8 cellular contexts compared by ENCODE assay signal in genomic region chr5:176446884-176447537, GRCh38. TPM values are rescaled to one million over a fixed set of nuclear protein-coding genes. Genes with fewer than 3 reads are reported as not detected.
DNase-seq lines count a peak whose midpoint lies in the region; ATAC-seq and TF ChIP-seq lines count a peak whose summit lies in the region.

No MANE protein-coding gene starts in this region.

- TF ChIP-seq POLR2A in erythroblast (IDR thresholded peaks at IDR 0.05; ENCODE audit: low read length), result no peak

- no peak for TF ChIP-seq CTCF in activated B cell treated with CpG ODN at 0.5 μM for 24 hours (IDR thresholded peaks at IDR 0.05)
- no peak for TF ChIP-seq CTCF in neural progenitor cell (IDR thresholded peaks at IDR 0.05)

- CTCF ChIA-PET in activated B cell treated with CpG ODN at 0.5 μM for 24 hours (lab: Charles Lee), result interaction anchor here (0.8 to 1.6 kb wide), 4 partner anchors 30 to 200 kb away, joined by 3 to 13 read pairs (median 4); partner anchors contain the start of gene TSPAN17

- H3K79me2 ChIP-seq in neural progenitor cell (ENCODE audit: low read depth), result peaks cover 50% of the 10 kb centered on the region

- peak overlapping the region; percentile 84 for H2AFZ ChIP-seq in neural progenitor cell (replicated peaks)

- no peaks in the 10 kb centered on the region for H3K36me3 ChIP-seq in neural progenitor cell

- peak; percentile 2 for DNase-seq in stimulated activated CD4-positive, alpha-beta T cell treated with anti-CD3 and anti-CD28 coated beads, Interleukin-1b, Interleukin-23, amount 100 ng/mL, for 48 hours
- DNase-seq in stimulated activated CD4-positive, alpha-beta T cell treated with anti-CD3 and anti-CD28 coated beads, Interleukin-4, amount 100 ng/mL, for 1 hour, result no peak
- no peak for DNase-seq in activated B cell treated with CpG ODN at 0.5 μM for 24 hours
- peak; percentile 44 to 47 for DNase-seq in erythroblast (lab: John Stamatoyannopoulos, UW)
- DNase-seq in neural progenitor cell (ENCODE audit: low spot score), result peak; percentile 41
- no peak for DNase-seq in DMS53 treated with DMSO at 0.1 percent for 48 hours (lab: John Stamatoyannopoulos, UW; ENCODE audit: unreplicated experiment)

- H3K4me3 Mint-ChIP-seq in activated B cell treated with CpG ODN at 0.5 μM for 24 hours, result peak overlapping the region; percentile 98
- peak overlapping the region; percentile 99 for H3K4me3 Mint-ChIP-seq in neural progenitor cell

- H3K4me1 ChIP-seq in neural progenitor cell, result peaks cover 18% of the 10 kb centered on the region

- H3F3A ChIP-seq in neural progenitor cell (ENCODE audit: low read depth), result peaks cover 18% of the 10 kb centered on the region

- H3K27ac ChIP-seq in neural progenitor cell, result peak overlapping the region; percentile 90

- H3K27me3 Mint-ChIP-seq in activated B cell treated with CpG ODN at 0.5 μM for 24 hours (peaks cover 2% of the 10 kb centered on the region), neural progenitor cell (ENCODE audit: insufficient read depth, low read depth) (peaks cover 4% of the 10 kb centered on the region)

- H3K4me2 ChIP-seq in neural progenitor cell, result peak overlapping the region; percentile 93

- peaks cover 29% of the 10 kb centered on the region for H3K4me1 Mint-ChIP-seq in activated B cell treated with CpG ODN at 0.5 μM for 24 hours
- H3K4me1 Mint-ChIP-seq in neural progenitor cell, result peaks cover 12% of the 10 kb centered on the region

- no peak for ATAC-seq in activated B cell treated with CpG ODN at 0.5 μM for 24 hours (ENCODE audit: low read depth)
- no peak for ATAC-seq in HG02623 (IDR thresholded peaks at IDR 0.05; ENCODE audit: unreplicated experiment)
- ATAC-seq in GM21576 (IDR thresholded peaks at IDR 0.05; ENCODE audit: unreplicated experiment), result no peak

- peaks cover 12% of the 10 kb centered on the region for H4K20me1 ChIP-seq in neural progenitor cell (ENCODE audit: low read depth)

- POLR2A ChIA-PET in activated B cell treated with CpG ODN at 0.5 μM for 24 hours (lab: Charles Lee), result interaction anchor here (1.1 to 2.8 kb wide), 6 partner anchors 58 to 96 kb away, joined by 4 to 53 read pairs (median 9); partner anchors contain the start of genes HIGD2A, KIAA1191, NOP16 and RNF44

- H3K27me3 ChIP-seq in neural progenitor cell, result no peaks in the 10 kb centered on the region

- H3K9me3 ChIP-seq in neural progenitor cell (ENCODE audit: low read depth), result no peaks in the 10 kb centered on the region

- H3K27ac Mint-ChIP-seq in activated B cell treated with CpG ODN at 0.5 μM for 24 hours (peak overlapping the region; percentile 96), neural progenitor cell (peak overlapping the region; percentile 100)

- intact Hi-C loops in activated B cell treated with CpG ODN at 0.5 μM for 24 hours (cut with micrococcal nuclease), result no loop called here

- H3K9me3 Mint-ChIP-seq in activated B cell treated with CpG ODN at 0.5 μM for 24 hours (no peaks in the 10 kb centered on the region), neural progenitor cell (no peaks in the 10 kb centered on the region)

- H3K4me3 ChIP-seq in neural progenitor cell, result peak overlapping the region; percentile 67

- peak overlapping the region; percentile 78 for H3K9ac ChIP-seq in neural progenitor cell

- H3K36me3 Mint-ChIP-seq in activated B cell treated with CpG ODN at 0.5 μM for 24 hours (ENCODE audit: low read depth) (peaks cover 17% of the 10 kb centered on the region), neural progenitor cell (no peaks in the 10 kb centered on the region)

RNA-seq across cellular contexts. Expression of gene FAF2, which starts 1.2 kb away (rescaled TPM):
- 35.6 and 39.0 TPM in 2 replicates for total RNA-seq in activated B cell treated with CpG ODN at 0.5 μM for 24 hours
- 32.3 and 33.4 TPM in 2 replicates for total RNA-seq in neural progenitor cell (ENCODE audit: low replicate concordance)

RNA-seq across cellular contexts. Expression of gene CLTB, which starts 30.7 kb away (rescaled TPM):
- 29.5 and 48.9 TPM in 2 replicates for total RNA-seq in activated B cell treated with CpG ODN at 0.5 μM for 24 hours
- 12.6 and 29.2 TPM in 2 replicates for total RNA-seq in neural progenitor cell (ENCODE audit: low replicate concordance)

RNA-seq across cellular contexts. Expression of gene HIGD2A, which starts 58.5 kb away (rescaled TPM):
- 113 and 116 TPM in 2 replicates for total RNA-seq in activated B cell treated with CpG ODN at 0.5 μM for 24 hours
- 40.1 and 65.6 TPM in 2 replicates for total RNA-seq in neural progenitor cell (ENCODE audit: low replicate concordance)

RNA-seq across cellular contexts. Expression of gene NOP16, which starts 58.6 kb away (rescaled TPM):
- total RNA-seq in activated B cell treated with CpG ODN at 0.5 μM for 24 hours, result 50.9 and 65.1 TPM in 2 replicates
- total RNA-seq in neural progenitor cell (ENCODE audit: low replicate concordance), result 10.3 and 14.5 TPM in 2 replicates

Comparison
In these comparisons a context has a peak if more than half of its experiments do, and no peak if none do; other contexts are left out.
1. DNase-seq: peak in stimulated activated CD4-positive, alpha-beta T cell treated with anti-CD3 and anti-CD28 coated beads, Interleukin-1b, Interleukin-23, amount 100 ng/mL, for 48 hours (single experiment), erythroblast (2 of 2) and neural progenitor cell (single experiment); none in stimulated activated CD4-positive, alpha-beta T cell treated with anti-CD3 and anti-CD28 coated beads, Interleukin-4, amount 100 ng/mL, for 1 hour (single experiment), activated B cell treated with CpG ODN at 0.5 μM for 24 hours (single experiment) and DMS53 treated with DMSO at 0.1 percent for 48 hours (single experiment).